18 cellular contexts compared by ENCODE assay signal in genomic region chr13:32203736-32204135, GRCh38.
A peak's percentile ranks its signal among the peaks of the same experiment; 100 is the strongest.
DNase-seq lines count a peak whose midpoint lies in the region; ATAC-seq and TF ChIP-seq lines count a peak whose summit lies in the region.
"Had no signal": no experiment of that assay in that cellular context is flagged by ENCODE, and none has a peak within 500 bp of the region (broad histone marks: within the 10 kb centered on the region; RNA-seq: fewer than 3 reads in every experiment).

No MANE protein-coding gene starts in this region.

- no peak for TF ChIP-seq CTCF in heart left ventricle (IDR thresholded peaks at IDR 0.05)

- peaks cover 0 to 59% (median 15%) of the 10 kb centered on the region in 12 donors for H3K4me1 ChIP-seq in heart left ventricle
- peaks cover 0 to 8% of the 10 kb centered on the region in 2 donors for H3K4me1 ChIP-seq in neuronal stem cell (ENCODE audit: control insufficient read depth in 2 of 2, insufficient read depth in 1 of 2, low read depth in 1 of 2, low read length in 2 of 2)

- H2BK12ac ChIP-seq in neuronal stem cell (ENCODE audit: low read length) = no peak overlapping the region

- H3K79me1 ChIP-seq in neuronal stem cell (ENCODE audit: low read depth, low read length) = no peaks in the 10 kb centered on the region

- no peak overlapping the region for H3K9ac ChIP-seq in neuronal stem cell (ENCODE audit: low read depth, low read length, poor library complexity)
- H3K9ac ChIP-seq: BLaER1 treated with 17β-estradiol and CSF1 and Interleukin-3, amounts not matched to agents 10 nM and 100 nM had no signal

- H3K27ac ChIP-seq in heart left ventricle (peak overlapping the region in 8 of 12 donors; percentile 3 to 74 (median 62)), neuronal stem cell (replicated peaks; ENCODE audit: low read length) (no peak overlapping the region)
- H3K27ac ChIP-seq: BLaER1 treated with 17β-estradiol and CSF1 and Interleukin-3, amounts not matched to agents 10 nM and 100 nM had no signal

- 50 to 66% (median 63%) methylated on average over 1 of the region's 1 CpG for WGBS in heart left ventricle, 4 donors
- WGBS in neuronal stem cell (ENCODE audit: extremely low coverage in 2 of 2, insufficient read length in 2 of 2, insufficient replicate concordance in 1 of 2), 2 donors = no CpG with 5 or more reads among the region's 1 CpG

- H4K8ac ChIP-seq in neuronal stem cell (ENCODE audit: low read depth, low read length) = no peak overlapping the region

- H3K4me3 ChIP-seq in heart left ventricle = no peak overlapping the region
- no peak overlapping the region for H3K4me3 ChIP-seq in neuronal stem cell (ENCODE audit: low read length in 2 of 2)
- H3K4me3 ChIP-seq: BLaER1 treated with 17β-estradiol and CSF1 and Interleukin-3, amounts not matched to agents 10 nM and 100 nM; GM12878; GM23338 had no signal

- H2BK120ac ChIP-seq in neuronal stem cell (ENCODE audit: low read depth, low read length) = no peak overlapping the region

- H3K9me3 ChIP-seq in heart left ventricle (no peaks in the 10 kb centered on the region), neuronal stem cell (replicated peaks in 1 of 2; ENCODE audit: control insufficient read depth in 2 of 2, insufficient read depth in 1 of 2, low read depth in 1 of 2, low read length in 2 of 2) (no peaks in the 10 kb centered on the region)
- H3K9me3 ChIP-seq: BE2C; BLaER1 treated with 17β-estradiol and CSF1 and Interleukin-3, amounts not matched to agents 10 nM and 100 nM had no signal

- H2AFZ ChIP-seq in neuronal stem cell (ENCODE audit: low read length) = no peak overlapping the region
- H2AFZ ChIP-seq: GM23338 had no signal

- H3K4me2 ChIP-seq in neuronal stem cell (ENCODE audit: insufficient read depth, low read length, poor library complexity, severe bottlenecking) = no peak overlapping the region
- H3K4me2 ChIP-seq: BLaER1 treated with 17β-estradiol and CSF1 and Interleukin-3, amounts not matched to agents 10 nM and 100 nM; GM23338 had no signal

- no peak overlapping the region for H2BK5ac ChIP-seq in neuronal stem cell (ENCODE audit: low read length)

- H3K18ac ChIP-seq in neuronal stem cell (ENCODE audit: low read length) = no peak overlapping the region

- no peak for TF ChIP-seq POLR2A in heart left ventricle (IDR thresholded peaks at IDR 0.05)

- no peak overlapping the region for H3K14ac ChIP-seq in neuronal stem cell (ENCODE audit: low read length)

- peak; percentile 78 for ATAC-seq in Right ventricle myocardium superior (ENCODE audit: poor library complexity)
- ATAC-seq in heart left ventricle = peak; percentile 65 to 81 (median 77)
- ATAC-seq in left ventricle myocardium superior = peak; percentile 83
- ATAC-seq in GM19023 (IDR thresholded peaks at IDR 0.05; ENCODE audit: unreplicated experiment) = no peak
- ATAC-seq: GM12878, GM23338, HCT116 had no signal

- H3K27me3 ChIP-seq in heart left ventricle = no peaks in the 10 kb centered on the region
- H3K27me3 ChIP-seq in neuronal stem cell (ENCODE audit: control insufficient read depth in 3 of 3, insufficient read depth in 3 of 3, low read depth in 1 of 3, low read length in 3 of 3) = no peaks in the 10 kb centered on the region
- H3K27me3 ChIP-seq: BE2C; BLaER1 treated with 17β-estradiol and CSF1 and Interleukin-3, amounts not matched to agents 10 nM and 100 nM had no signal

- intact Hi-C loops in Right ventricle myocardium superior (cut with DNase I) (no loop called here), heart left ventricle (cut with DNase I) (loop anchor here in 2 of 10 donors (5.0 to 10.0 kb wide), 2 partner anchors 36 to 179 kb away; no protein-coding TSS in a partner anchor), left ventricle myocardium superior (cut with micrococcal nuclease) (no loop called here)

- peaks cover 0 to 65% (median 15%) of the 10 kb centered on the region in 9 donors for H3K36me3 ChIP-seq in heart left ventricle
- peaks cover 0 to 3% of the 10 kb centered on the region in 2 donors for H3K36me3 ChIP-seq in neuronal stem cell (replicated peaks in 1 of 2; ENCODE audit: control insufficient read depth in 2 of 2, insufficient read depth in 2 of 2, low read length in 2 of 2)
- H3K36me3 ChIP-seq: BLaER1 treated with 17β-estradiol and CSF1 and Interleukin-3, amounts not matched to agents 10 nM and 100 nM had no signal

- H2AK5ac ChIP-seq in neuronal stem cell (ENCODE audit: low read depth, low read length) = no peak overlapping the region

- H4K91ac ChIP-seq in neuronal stem cell (ENCODE audit: low read depth, low read length, poor library complexity) = peak overlapping the region; percentile 40

- H2BK15ac ChIP-seq in neuronal stem cell (ENCODE audit: low read length) = no peak overlapping the region

- H3K23ac ChIP-seq in neuronal stem cell (ENCODE audit: low read depth, low read length, poor library complexity) = no peak overlapping the region

- DNase-seq in Right ventricle myocardium superior = no peak
- peak in 1 of 5 donors; percentile 12 for DNase-seq in heart left ventricle
- DNase-seq in left ventricle myocardium superior = no peak
- no peak for DNase-seq in neuronal stem cell (ENCODE audit: low spot score)
- no peak for DNase-seq in NCI-H2171 (lab: John Stamatoyannopoulos, UW)
- DNase-seq: BE2C; CD4-positive, alpha-beta T cell; CD8-positive, alpha-beta memory T cell; DMS 273 treated with DMSO at 0.1 percent for 48 hours; DMS79; EL; GDM1; H9 had no signal

- no peak overlapping the region for H3K4ac ChIP-seq in neuronal stem cell (ENCODE audit: low read length)
